Comparison of ENCODE assay signal across 12 cellular contexts in genomic region chr21:43194303-43195130, GRCh38. TPM values are rescaled to one million over a fixed set of nuclear protein-coding genes. Genes with fewer than 3 reads are reported as not detected.
DNase-seq lines count a peak whose midpoint lies in the region; ATAC-seq, FAIRE-seq and TF ChIP-seq lines count a peak whose summit lies in the region.
"Had no signal": no experiment of that assay in that cellular context is flagged by ENCODE, and none has a peak within 500 bp of the region (broad histone marks: within the 10 kb centered on the region; RNA-seq: fewer than 3 reads in every experiment).

No MANE protein-coding gene starts in this region.

- no peak for TF ChIP-seq POLR2A in prostate gland (IDR thresholded peaks at IDR 0.05)

- H3K4me3 ChIP-seq in RWPE2 (ENCODE audit: severe bottlenecking) (no peak overlapping the region), right cardiac atrium (ENCODE audit: low read length) (no peak overlapping the region), prostate gland (no peak overlapping the region)
- H3K4me3 ChIP-seq: skin epidermis had no signal

- intact Hi-C loops in right cardiac atrium (cut with DNase I) (no loop called here), prostate gland (cut with DNase I) (no loop called here)

- ATAC-seq in RWPE2 (ENCODE audit: low read depth) = no peak
- ATAC-seq in right cardiac atrium = no peak
- no peak for ATAC-seq in GM21515 (IDR thresholded peaks at IDR 0.05; ENCODE audit: unreplicated experiment)

- no peak for FAIRE-seq in HTR-8/SVneo (lab: Jason Lieb, UNC)

- H3K27ac ChIP-seq in RWPE2 (ENCODE audit: poor library complexity, severe bottlenecking) = peak overlapping the region; percentile 96
- no peak overlapping the region for H3K27ac ChIP-seq in right cardiac atrium (ENCODE audit: low read length)
- H3K27ac ChIP-seq in prostate gland = no peak overlapping the region
- H3K27ac ChIP-seq in substantia nigra (ENCODE audit: low read depth, low read length, poor library complexity, severe bottlenecking) = no peak overlapping the region

- H3K36me3 ChIP-seq in RWPE2 (ENCODE audit: low read depth) = no peaks in the 10 kb centered on the region
- H3K36me3 ChIP-seq in prostate gland = no peaks in the 10 kb centered on the region

- H3K4me1 ChIP-seq in RWPE2 (ENCODE audit: insufficient read depth, poor library complexity, severe bottlenecking) = peaks cover 51% of the 10 kb centered on the region
- H3K4me1 ChIP-seq in right cardiac atrium (ENCODE audit: control insufficient read depth, insufficient read depth, low read length) = peaks cover 3% of the 10 kb centered on the region
- peaks cover 5% of the 10 kb centered on the region for H3K4me1 ChIP-seq in prostate gland (replicated peaks)

- DNase-seq in GM10266 (ENCODE audit: extremely low spot score) = peak; percentile 44
- peak; percentile 39 for DNase-seq in RWPE2 (ENCODE audit: low spot score)
- DNase-seq in right cardiac atrium = peak in 2 of 3 donors; percentile 21 to 38
- DNase-seq in prostate gland (ENCODE audit: low spot score) = peak; percentile 4
- DNase-seq in substantia nigra (lab: John Stamatoyannopoulos, UW) = no peak
- DNase-seq in HTR-8/SVneo (ENCODE audit: insufficient read length, low spot score) = no peak
- no peak for DNase-seq in NCI-H82 treated with DMSO at 0.1 percent for 48 hours (lab: John Stamatoyannopoulos, UW; ENCODE audit: unreplicated experiment)
- DNase-seq: activated naive CD4-positive, alpha-beta T cell treated with anti-CD3 and anti-CD28 coated beads, Interleukin-2, amount 50 U/mL, for 16 hours had no signal

- 65% methylated on average over 23 of the region's 23 CpGs for WGBS in right cardiac atrium
- 86% methylated on average over 23 of the region's 23 CpGs for WGBS in prostate gland

- H3K9me3 ChIP-seq in RWPE2 (ENCODE audit: severe bottlenecking) (no peaks in the 10 kb centered on the region), right cardiac atrium (ENCODE audit: control insufficient read depth, low read length) (no peaks in the 10 kb centered on the region), prostate gland (no peaks in the 10 kb centered on the region)

- TF ChIP-seq CTCF in GM10266 (IDR thresholded peaks at IDR 0.05; ENCODE audit: control insufficient read depth, insufficient read depth, low read depth, missing control alignments) = no peak
- no peak for TF ChIP-seq CTCF in RWPE2 (IDR thresholded peaks at IDR 0.05; ENCODE audit: poor library complexity, severe bottlenecking)
- no peak for TF ChIP-seq CTCF in prostate gland (IDR thresholded peaks at IDR 0.05)

- H3K27me3 ChIP-seq in RWPE2 (ENCODE audit: insufficient read depth, poor library complexity, severe bottlenecking) = no peaks in the 10 kb centered on the region
- no peaks in the 10 kb centered on the region for H3K27me3 ChIP-seq in right cardiac atrium (ENCODE audit: control insufficient read depth, insufficient read depth)
- no peaks in the 10 kb centered on the region for H3K27me3 ChIP-seq in prostate gland (replicated peaks; ENCODE audit: insufficient read depth)

RNA-seq across cellular contexts. Expression of gene CRYAA, which starts 25.7 kb away (rescaled TPM):
- total RNA-seq in right cardiac atrium (not detected), prostate gland (not detected)
- not detected for polyA plus RNA-seq in right cardiac atrium
- total RNA-seq: fibroblast of villous mesenchyme, HFFc6 had no signal

Comparison
In these comparisons a context has a peak if more than half of its experiments do, and no peak if none do; other contexts are left out.
1. DNase-seq: peak in GM10266 (single experiment), RWPE2 (single experiment), right cardiac atrium (2 of 3) and prostate gland (single experiment); none in substantia nigra (0 of 49), HTR-8/SVneo (single experiment) and NCI-H82 treated with DMSO at 0.1 percent for 48 hours (single experiment).